Comparison of ENCODE assay signal across 10 cellular contexts in the genomic region with DNA sequence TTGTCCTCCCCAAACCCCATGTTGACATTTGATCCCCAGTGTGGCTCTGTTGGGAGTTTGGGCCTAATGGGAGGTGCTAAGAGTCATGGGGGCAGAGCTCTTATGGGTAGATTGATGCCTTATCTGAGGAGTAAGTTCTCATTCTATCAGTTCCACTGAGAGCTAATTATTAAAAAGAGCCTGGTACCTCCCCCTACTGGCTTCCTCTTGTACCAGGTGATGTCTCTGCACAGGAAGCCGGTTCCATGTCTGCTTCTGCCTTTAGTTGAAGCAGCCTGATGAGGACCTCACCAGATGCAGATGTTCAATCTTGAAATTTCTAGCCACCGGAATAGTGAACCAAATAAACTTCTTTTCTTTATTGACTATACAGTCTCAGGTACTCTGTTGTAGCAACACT. TPM values are rescaled to one million over a fixed set of nuclear protein-coding genes. Genes with fewer than 3 reads are reported as not detected.
DNase-seq lines count a peak whose midpoint lies in the region; ATAC-seq and TF ChIP-seq lines count a peak whose summit lies in the region.
"Had no signal": no experiment of that assay in that cellular context is flagged by ENCODE, and none has a peak within 500 bp of the region (broad histone marks: within the 10 kb centered on the region; RNA-seq: fewer than 3 reads in every experiment).

No MANE protein-coding gene starts in this region.

- no peak overlapping the region for H3K4me2 ChIP-seq in neural progenitor cell

- H3K27ac ChIP-seq in neural progenitor cell = no peak overlapping the region
- H3K27ac ChIP-seq: suprapubic skin had no signal

- no peaks in the 10 kb centered on the region for H3K79me2 ChIP-seq in neural progenitor cell (ENCODE audit: low read depth)

- H3K4me1 Mint-ChIP-seq in neural progenitor cell = no peaks in the 10 kb centered on the region
- H3K4me1 Mint-ChIP-seq in natural killer cell = no peaks in the 10 kb centered on the region

- H3K36me3 ChIP-seq in neural progenitor cell = no peaks in the 10 kb centered on the region
- H3K36me3 ChIP-seq: suprapubic skin had no signal

- H3F3A ChIP-seq in neural progenitor cell (ENCODE audit: low read depth) = no peaks in the 10 kb centered on the region

- intact Hi-C loops in natural killer cell (cut with micrococcal nuclease) = no loop called here

- H3K4me3 Mint-ChIP-seq in neural progenitor cell (no peak overlapping the region), natural killer cell (no peak overlapping the region)

- no peak overlapping the region for H2AFZ ChIP-seq in neural progenitor cell (replicated peaks)

- no peak overlapping the region for H3K9ac ChIP-seq in neural progenitor cell

- no peaks in the 10 kb centered on the region for H3K27me3 Mint-ChIP-seq in neural progenitor cell (ENCODE audit: insufficient read depth, low read depth)
- no peaks in the 10 kb centered on the region for H3K27me3 Mint-ChIP-seq in natural killer cell (ENCODE audit: low read depth in 2 of 2)

- H3K9me3 Mint-ChIP-seq in neural progenitor cell = no peaks in the 10 kb centered on the region
- H3K9me3 Mint-ChIP-seq in natural killer cell = peaks cover 8 to 9% of the 10 kb centered on the region in 2 donors

- DNase-seq in LNCaP clone FGC (ENCODE audit: low read depth) (no peak), neural progenitor cell (ENCODE audit: low spot score) (peak; percentile 33), HPDE6-E6E7 (ENCODE audit: extremely low spot score) (no peak), natural killer cell (no peak)
- DNase-seq: NCI-H524 treated with DMSO at 0.1 percent for 48 hours had no signal

- H3K27ac Mint-ChIP-seq in neural progenitor cell (no peak overlapping the region), natural killer cell (no peak overlapping the region)

- H4K20me1 ChIP-seq in neural progenitor cell (ENCODE audit: low read depth) = no peaks in the 10 kb centered on the region

- no peak overlapping the region for H3K4me3 ChIP-seq in LNCaP clone FGC (ENCODE audit: low read depth, low read length)
- H3K4me3 ChIP-seq in neural progenitor cell = no peak overlapping the region
- H3K4me3 ChIP-seq: suprapubic skin had no signal

- H3K9me3 ChIP-seq in neural progenitor cell (ENCODE audit: low read depth) = no peaks in the 10 kb centered on the region
- H3K9me3 ChIP-seq: suprapubic skin had no signal

- no peaks in the 10 kb centered on the region for H3K27me3 ChIP-seq in neural progenitor cell
- H3K27me3 ChIP-seq: suprapubic skin had no signal

- ATAC-seq in GM18858 (IDR thresholded peaks at IDR 0.05; ENCODE audit: unreplicated experiment) (peak; percentile 78), GM21825 (IDR thresholded peaks at IDR 0.05; ENCODE audit: unreplicated experiment) (peak; percentile 63), natural killer cell (no peak), GM18498 (IDR thresholded peaks at IDR 0.05; ENCODE audit: unreplicated experiment) (no peak)

- no peaks in the 10 kb centered on the region for H3K4me1 ChIP-seq in neural progenitor cell
- H3K4me1 ChIP-seq: suprapubic skin had no signal

- no peaks in the 10 kb centered on the region for H3K36me3 Mint-ChIP-seq in neural progenitor cell
- no peaks in the 10 kb centered on the region for H3K36me3 Mint-ChIP-seq in natural killer cell

- TF ChIP-seq CTCF in LNCaP clone FGC (IDR thresholded peaks at IDR 0.05; ENCODE audit: control insufficient read depth, extremely low read depth, insufficient read depth) (peak; percentile 34), neural progenitor cell (IDR thresholded peaks at IDR 0.05) (peak; percentile 47), natural killer cell (IDR thresholded peaks at IDR 0.05) (no peak)

RNA-seq across cellular contexts. Expression of a gene that starts 10.8 kb away (rescaled TPM):
- total RNA-seq in neural progenitor cell (ENCODE audit: low replicate concordance) (0.53 and 0.58 TPM in 2 replicates), natural killer cell (not detected)
- total RNA-seq: endothelial cell of umbilical vein had no signal

Comparison
In these comparisons a context has a peak if more than half of its experiments do, and no peak if none do; other contexts are left out.
1. ATAC-seq: peak in GM18858 (single experiment) and GM21825 (single experiment); none in natural killer cell (0 of 3) and GM18498 (single experiment).